1 cellular context compared by ENCODE assay signal in genomic region chr2:105369777-105370690, GRCh38.
A peak's percentile ranks its signal among the peaks of the same experiment; 100 is the strongest.
TF ChIP-seq lines count a peak whose summit lies in the region.

No MANE protein-coding gene starts in this region.

TF ChIP-seq in H1, 55 proteins besides CTCF, POLR2A, EP300 and RAD21 (continued from another document):
- TF ChIP-seq CBX8 (IDR thresholded peaks at IDR 0.05; ENCODE audit: borderline replicate concordance, low read depth, low read length) = no peak
- no peak for TF ChIP-seq USF2 (IDR thresholded peaks at IDR 0.05; ENCODE audit: low read length)
- TF ChIP-seq HDAC2 (IDR thresholded peaks at IDR 0.05; ENCODE audit: borderline replicate concordance in 1 of 2, low read depth in 2 of 2, low read length in 2 of 2) = no peak
- peak; percentile 76 for TF ChIP-seq YY1 (IDR thresholded peaks at IDR 0.05; ENCODE audit: low read depth, low read length)
- TF ChIP-seq KDM5A (IDR thresholded peaks at IDR 0.05; ENCODE audit: low read length) = no peak
- peak; percentile 60 for TF ChIP-seq MAX (IDR thresholded peaks at IDR 0.05)
- TF ChIP-seq CTBP2 (IDR thresholded peaks at IDR 0.05; ENCODE audit: borderline replicate concordance, insufficient read depth, insufficient read length, low read length) = no peak
- no peak for TF ChIP-seq SIN3A (conservative IDR thresholded peaks at IDR 0.05 in 1 of 2, IDR thresholded peaks at IDR 0.05 in 1 of 2; ENCODE audit: low read depth in 1 of 2, low read length in 2 of 2)
- TF ChIP-seq FOSL1 (IDR thresholded peaks at IDR 0.05; ENCODE audit: insufficient read depth, low read depth, low read length) = no peak
- no peak for TF ChIP-seq EZH2 (IDR thresholded peaks at IDR 0.05; ENCODE audit: low read depth, low read length, severe bottlenecking)
- TF ChIP-seq CREB1 (IDR thresholded peaks at IDR 0.05) = no peak
- no peak for TF ChIP-seq POLR2AphosphoS5 (IDR thresholded peaks at IDR 0.05; ENCODE audit: low read depth, low read length)
- no peak for TF ChIP-seq ZNF274 (IDR thresholded peaks at IDR 0.05; ENCODE audit: borderline replicate concordance, extremely low read depth, low read length)
